13 cellular contexts compared by ENCODE assay signal in the genomic region with DNA sequence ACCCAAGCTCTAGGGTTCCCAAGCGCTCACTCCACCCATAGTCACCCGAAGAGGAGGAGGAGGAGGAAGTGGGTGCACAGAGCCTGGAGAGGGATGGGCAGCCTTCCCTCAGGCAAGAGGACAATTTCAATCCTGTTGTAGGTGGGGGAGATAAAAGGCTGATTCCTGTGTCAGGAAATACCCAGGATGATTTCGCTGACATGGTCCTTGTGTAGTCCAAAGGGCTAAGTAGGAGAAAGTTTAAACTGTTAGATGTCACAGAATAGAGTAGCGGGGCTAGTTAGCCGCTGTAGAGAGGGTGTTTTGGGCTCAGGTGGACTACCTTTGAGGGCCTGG. TPM values are rescaled to one million over a fixed set of nuclear protein-coding genes. Genes with fewer than 3 reads are reported as not detected.
DNase-seq lines count a peak whose midpoint lies in the region; ATAC-seq lines count a peak whose summit lies in the region.
"Had no signal": no experiment of that assay in that cellular context is flagged by ENCODE, and none has a peak within 500 bp of the region (broad histone marks: within the 10 kb centered on the region; RNA-seq: fewer than 3 reads in every experiment).

No MANE protein-coding gene starts in this region.

- H3K9me3 Mint-ChIP-seq in activated T-cell treated with anti-CD3 and anti-CD28 coated beads, Interleukin-2, amount 50 U/mL, for 72 hours: no peaks in the 10 kb centered on the region
- H3K9me3 Mint-ChIP-seq in central memory CD8-positive, alpha-beta T cell: no peaks in the 10 kb centered on the region
- H3K9me3 Mint-ChIP-seq in stimulated activated effector memory CD8-positive, alpha-beta T cell treated with anti-CD3 and anti-CD28 coated beads, Interleukin-12 subunit alpha, Interleukin-12 subunit beta, amount 100 ng/mL, for 72 hours: no peaks in the 10 kb centered on the region

- no peak for ATAC-seq in activated T-cell treated with anti-CD3 and anti-CD28 coated beads, Interleukin-2, amount 50 U/mL, for 72 hours (replicated peaks in 1 of 2)
- ATAC-seq in central memory CD8-positive, alpha-beta T cell (replicated peaks; ENCODE audit: extremely low read depth, poor library complexity, severe bottlenecking): no peak
- ATAC-seq in stimulated activated effector memory CD8-positive, alpha-beta T cell treated with anti-CD3 and anti-CD28 coated beads, Interleukin-12 subunit alpha, Interleukin-12 subunit beta, amount 100 ng/mL, for 72 hours: no peak
- no peak for ATAC-seq in HG03139 (IDR thresholded peaks at IDR 0.05; ENCODE audit: unreplicated experiment)
- no peak for ATAC-seq in GM18517 (IDR thresholded peaks at IDR 0.05; ENCODE audit: unreplicated experiment)

- peak overlapping the region; percentile 88 to 89 for H3K4me3 Mint-ChIP-seq in activated T-cell treated with anti-CD3 and anti-CD28 coated beads, Interleukin-2, amount 50 U/mL, for 72 hours
- peak overlapping the region; percentile 98 for H3K4me3 Mint-ChIP-seq in central memory CD8-positive, alpha-beta T cell
- H3K4me3 Mint-ChIP-seq in stimulated activated effector memory CD8-positive, alpha-beta T cell treated with anti-CD3 and anti-CD28 coated beads, Interleukin-12 subunit alpha, Interleukin-12 subunit beta, amount 100 ng/mL, for 72 hours: peak overlapping the region; percentile 95

- no peaks in the 10 kb centered on the region for H3K27me3 ChIP-seq in NT2/D1 (ENCODE audit: insufficient read depth, insufficient read length)
- H3K27me3 ChIP-seq: spleen, testis had no signal

- H3K4me1 Mint-ChIP-seq in activated T-cell treated with anti-CD3 and anti-CD28 coated beads, Interleukin-2, amount 50 U/mL, for 72 hours (ENCODE audit: low read depth): peaks cover 22% of the 10 kb centered on the region
- H3K4me1 Mint-ChIP-seq in central memory CD8-positive, alpha-beta T cell: peaks cover 26% of the 10 kb centered on the region
- H3K4me1 Mint-ChIP-seq in stimulated activated effector memory CD8-positive, alpha-beta T cell treated with anti-CD3 and anti-CD28 coated beads, Interleukin-12 subunit alpha, Interleukin-12 subunit beta, amount 100 ng/mL, for 72 hours: peaks cover 23% of the 10 kb centered on the region

- peaks cover 5 to 7% of the 10 kb centered on the region in 2 donors for H3K36me3 Mint-ChIP-seq in activated T-cell treated with anti-CD3 and anti-CD28 coated beads, Interleukin-2, amount 50 U/mL, for 72 hours (ENCODE audit: insufficient read depth in 2 of 2)
- peaks cover 17% of the 10 kb centered on the region for H3K36me3 Mint-ChIP-seq in central memory CD8-positive, alpha-beta T cell (ENCODE audit: insufficient read depth)
- peaks cover 37% of the 10 kb centered on the region for H3K36me3 Mint-ChIP-seq in stimulated activated effector memory CD8-positive, alpha-beta T cell treated with anti-CD3 and anti-CD28 coated beads, Interleukin-12 subunit alpha, Interleukin-12 subunit beta, amount 100 ng/mL, for 72 hours

- no peak for DNase-seq in activated T-cell treated with anti-CD3 and anti-CD28 coated beads, Interleukin-2, amount 50 U/mL, for 72 hours
- DNase-seq in activated T-cell treated with anti-CD3 and anti-CD28 coated beads, Interleukin-2, amount 50 U/mL, for 1 hour: no peak
- no peak for DNase-seq in NT2/D1 (ENCODE audit: low read depth, low spot score)
- DNase-seq in central memory CD8-positive, alpha-beta T cell (ENCODE audit: low spot score in 2 of 2): no peak
- no peak for DNase-seq in stimulated activated effector memory CD8-positive, alpha-beta T cell treated with anti-CD3 and anti-CD28 coated beads, Interleukin-12 subunit alpha, Interleukin-12 subunit beta, amount 100 ng/mL, for 72 hours (ENCODE audit: low spot score in 2 of 2)
- no peak for DNase-seq in AG08396 (ENCODE audit: low spot score)
- DNase-seq: effector CD8-positive, alpha-beta T cell; NCI-H1048; spleen; testis had no signal

- no peaks in the 10 kb centered on the region for H3K27me3 Mint-ChIP-seq in activated T-cell treated with anti-CD3 and anti-CD28 coated beads, Interleukin-2, amount 50 U/mL, for 72 hours (ENCODE audit: low read depth)
- H3K27me3 Mint-ChIP-seq in central memory CD8-positive, alpha-beta T cell: no peaks in the 10 kb centered on the region

- peak overlapping the region; percentile 44 for H3K9ac ChIP-seq in NT2/D1 (ENCODE audit: insufficient read length, low read depth)

- H3K27ac Mint-ChIP-seq in activated T-cell treated with anti-CD3 and anti-CD28 coated beads, Interleukin-2, amount 50 U/mL, for 72 hours: peak overlapping the region; percentile 82
- H3K27ac Mint-ChIP-seq in central memory CD8-positive, alpha-beta T cell (ENCODE audit: low read depth): peak overlapping the region; percentile 72
- peak overlapping the region; percentile 99 for H3K27ac Mint-ChIP-seq in stimulated activated effector memory CD8-positive, alpha-beta T cell treated with anti-CD3 and anti-CD28 coated beads, Interleukin-12 subunit alpha, Interleukin-12 subunit beta, amount 100 ng/mL, for 72 hours

- H3K4me3 ChIP-seq in NT2/D1 (ENCODE audit: insufficient read length, low read depth): no peak overlapping the region

- peaks cover 7% of the 10 kb centered on the region for H3K4me1 ChIP-seq in NT2/D1 (ENCODE audit: insufficient read depth, insufficient read length)

- peaks cover 31% of the 10 kb centered on the region for H3K36me3 ChIP-seq in NT2/D1 (ENCODE audit: insufficient read depth, insufficient read length, low read length)

- H3K9me3 ChIP-seq in NT2/D1 (ENCODE audit: insufficient read depth, low read length): no peaks in the 10 kb centered on the region
- H3K9me3 ChIP-seq: spleen, testis had no signal

RNA-seq across cellular contexts. Expression of gene EXOC7, which starts 1.3 kb away (rescaled TPM):
- 10 to 100 TPM; 66.7 to 77.8 TPM for total RNA-seq in activated T-cell treated with anti-CD3 and anti-CD28 coated beads, Interleukin-2, amount 50 U/mL, for 72 hours

RNA-seq across cellular contexts. Expression of gene ZACN, which starts 25.9 kb away (rescaled TPM):
- total RNA-seq in activated T-cell treated with anti-CD3 and anti-CD28 coated beads, Interleukin-2, amount 50 U/mL, for 72 hours: 10 to 100 TPM in 1 of 2 donors, 1 to 10 TPM in 1; 9.1 to 10.3 TPM
- total RNA-seq: fibroblast of villous mesenchyme had no signal

RNA-seq across cellular contexts. Expression of gene GALR2, which starts 30.3 kb away (rescaled TPM):
- 10 to 100 TPM in 1 of 2 donors, 1 to 10 TPM in 1; 9.5 to 10.6 TPM for total RNA-seq in activated T-cell treated with anti-CD3 and anti-CD28 coated beads, Interleukin-2, amount 50 U/mL, for 72 hours
- total RNA-seq: fibroblast of villous mesenchyme had no signal

RNA-seq across cellular contexts. Expression of gene SRP68, which starts 32.5 kb away (rescaled TPM):
- 100 to 1,000 TPM; 138 to 144 TPM for total RNA-seq in activated T-cell treated with anti-CD3 and anti-CD28 coated beads, Interleukin-2, amount 50 U/mL, for 72 hours

RNA-seq across cellular contexts. Expression of gene FOXJ1, which starts 36.2 kb away (rescaled TPM):
- 1 to 10 TPM; 1.4 to 1.5 TPM for total RNA-seq in activated T-cell treated with anti-CD3 and anti-CD28 coated beads, Interleukin-2, amount 50 U/mL, for 72 hours
- total RNA-seq: fibroblast of villous mesenchyme had no signal
